ENCODE assay signal across 8 cellular contexts in genomic region chr4:24584175-24584850, GRCh38. TPM values are rescaled to one million over a fixed set of nuclear protein-coding genes. Genes with fewer than 3 reads are reported as not detected.
A peak's percentile ranks its signal among the peaks of the same experiment; 100 is the strongest.
DNase-seq lines count a peak whose midpoint lies in the region; ATAC-seq and TF ChIP-seq lines count a peak whose summit lies in the region.

TSS of gene DHX15 (minus strand) at chr4:24584554. CDS start at chr4:24584393, 161 bp downstream.

- TF ChIP-seq CTCF in suprapubic skin (IDR thresholded peaks at IDR 0.05) = no peak

- H3K36me3 Mint-ChIP-seq in activated naive CD4-positive, alpha-beta T cell treated with anti-CD3 and anti-CD28 coated beads, Interleukin-2, amount 50 U/mL, for 72 hours = peaks cover 32 to 38% of the 10 kb centered on the region in 2 donors

- ATAC-seq in HG02588 (IDR thresholded peaks at IDR 0.05; ENCODE audit: unreplicated experiment) = peak; percentile 89
- peak; percentile 96 for ATAC-seq in SK-N-SH treated with all-trans-retinoic acid at 6 μM for 48 hours
- ATAC-seq in activated naive CD4-positive, alpha-beta T cell treated with anti-CD3 and anti-CD28 coated beads, Interleukin-2, amount 50 U/mL, for 72 hours = peak; percentile 93 to 94

- H3K4me1 ChIP-seq in suprapubic skin = peaks cover 33% of the 10 kb centered on the region

- 0% methylated on average over 12 of the region's 54 CpGs for WGBS in suprapubic skin

- peak within 1 kb of the TSS; percentile 99 to 100 for H3K27ac Mint-ChIP-seq in activated naive CD4-positive, alpha-beta T cell treated with anti-CD3 and anti-CD28 coated beads, Interleukin-2, amount 50 U/mL, for 72 hours

- H3K4me3 ChIP-seq in GM08714 (ENCODE audit: low read length) (peak within 1 kb of the TSS; percentile 97), suprapubic skin (peak within 1 kb of the TSS; percentile 65)

- DNase-seq in NCI-H1092 (lab: John Stamatoyannopoulos, UW) = peak; percentile 96
- peak; percentile 88 to 94 for DNase-seq in activated naive CD4-positive, alpha-beta T cell treated with anti-CD3 and anti-CD28 coated beads, Interleukin-2, amount 50 U/mL, for 72 hours (ENCODE audit: low spot score in 2 of 2)
- peak; percentile 96 for DNase-seq in globus pallidus (ENCODE audit: low spot score)
- DNase-seq in nucleus accumbens (lab: John Stamatoyannopoulos, UW) = peak; percentile 48 to 97 (median 90)
- peak; percentile 96 to 97 for DNase-seq in suprapubic skin (ENCODE audit: low spot score in 2 of 2)

- peak within 1 kb of the TSS; percentile 95 for H3K27ac ChIP-seq in suprapubic skin

- peak; percentile 72 to 84 for TF ChIP-seq POLR2A in suprapubic skin (IDR thresholded peaks at IDR 0.05)

- H3K27me3 ChIP-seq in suprapubic skin = no peaks in the 10 kb centered on the region

- TF ChIP-seq EP300 in suprapubic skin (IDR thresholded peaks at IDR 0.05) = no peak

- H3K9me3 Mint-ChIP-seq in activated naive CD4-positive, alpha-beta T cell treated with anti-CD3 and anti-CD28 coated beads, Interleukin-2, amount 50 U/mL, for 72 hours = no peaks in the 10 kb centered on the region

- H3K36me3 ChIP-seq in suprapubic skin = no peaks in the 10 kb centered on the region

- no peaks in the 10 kb centered on the region for H3K9me3 ChIP-seq in suprapubic skin

TF ChIP-seq in SK-N-SH treated with all-trans-retinoic acid at 6 μM for 48 hours, 23 proteins besides CTCF, POLR2A, EP300 and RAD21:
- TF ChIP-seq, protein P1, sequence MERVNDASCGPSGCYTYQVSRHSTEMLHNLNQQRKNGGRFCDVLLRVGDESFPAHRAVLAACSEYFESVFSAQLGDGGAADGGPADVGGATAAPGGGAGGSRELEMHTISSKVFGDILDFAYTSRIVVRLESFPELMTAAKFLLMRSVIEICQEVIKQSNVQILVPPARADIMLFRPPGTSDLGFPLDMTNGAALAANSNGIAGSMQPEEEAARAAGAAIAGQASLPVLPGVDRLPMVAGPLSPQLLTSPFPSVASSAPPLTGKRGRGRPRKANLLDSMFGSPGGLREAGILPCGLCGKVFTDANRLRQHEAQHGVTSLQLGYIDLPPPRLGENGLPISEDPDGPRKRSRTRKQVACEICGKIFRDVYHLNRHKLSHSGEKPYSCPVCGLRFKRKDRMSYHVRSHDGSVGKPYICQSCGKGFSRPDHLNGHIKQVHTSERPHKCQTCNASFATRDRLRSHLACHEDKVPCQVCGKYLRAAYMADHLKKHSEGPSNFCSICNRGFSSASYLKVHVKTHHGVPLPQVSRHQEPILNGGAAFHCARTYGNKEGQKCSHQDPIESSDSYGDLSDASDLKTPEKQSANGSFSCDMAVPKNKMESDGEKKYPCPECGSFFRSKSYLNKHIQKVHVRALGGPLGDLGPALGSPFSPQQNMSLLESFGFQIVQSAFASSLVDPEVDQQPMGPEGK (CRISPR knock-in tag; IDR thresholded peaks at IDR 0.05; ENCODE audit: borderline replicate concordance) = peak; percentile 34; the same call in 1 of the 2 replicates
- TF ChIP-seq BACH2 (CRISPR knock-in tag; IDR thresholded peaks at IDR 0.05; ENCODE audit: borderline replicate concordance) = no peak
- TF ChIP-seq ZNF70 (CRISPR knock-in tag; IDR thresholded peaks at IDR 0.05) = peak; percentile 38; the same call in 1 of the 2 replicates

RNA-seq across cellular contexts. Expression of gene DHX15, which starts in this region (rescaled TPM):
- total RNA-seq in activated naive CD4-positive, alpha-beta T cell treated with anti-CD3 and anti-CD28 coated beads, Interleukin-2, amount 50 U/mL, for 72 hours = 100 to 1,000 TPM; 204 to 221 TPM
- 100 to 1,000 TPM; 134 to 325 (median 137) TPM for total RNA-seq in suprapubic skin

Comparison
In these comparisons a context has a peak if more than half of its experiments do, and no peak if none do; other contexts are left out.
1. Peak in every context shown above with its lines: DNase-seq, ATAC-seq, H3K4me3 ChIP-seq and H3K27ac ChIP-seq.